ENCODE assay signal across 14 cellular contexts in genomic region chr16:12063004-12063395, GRCh38.
A peak's percentile ranks its signal among the peaks of the same experiment; 100 is the strongest.
DNase-seq lines count a peak whose midpoint lies in the region; ATAC-seq, FAIRE-seq and TF ChIP-seq lines count a peak whose summit lies in the region.
"Had no signal": no experiment of that assay in that cellular context is flagged by ENCODE, and none has a peak within 500 bp of the region (broad histone marks: within the 10 kb centered on the region; RNA-seq: fewer than 3 reads in every experiment).

No MANE protein-coding gene starts in this region.

- WGBS in heart right ventricle, 2 donors: 90 to 100% methylated on average over 2 of the region's 2 CpGs
- WGBS in aorta, 2 donors: 79 to 80% methylated on average over 2 of the region's 2 CpGs

- intact Hi-C loops in heart right ventricle (cut with DNase I) (loop anchor here in 8 of 10 donors (5.0 to 10.0 kb wide), 12 partner anchors 86 to 668 kb away; partner anchors contain the start of genes SNX29 (in 4 of the 8), RSL1D1 (in 2 of the 8) and ZC3H7A (in 1 of the 8)), Right ventricle myocardium superior (cut with DNase I) (loop anchor here (10.0 kb wide), 1 partner anchor 668 kb away; no protein-coding TSS in a partner anchor), gastrocnemius medialis (cut with DNase I; ENCODE audit: low total_unique reads) (loop anchor here (2.0 to 10.0 kb wide), 4 partner anchors 86 to 268 kb away; partner anchors contain the start of genes RSL1D1, SNX29 and ZC3H7A), aorta (cut with DNase I) (loop anchor here (2.0 to 10.0 kb wide), 3 partner anchors 86 to 678 kb away; partner anchors contain the start of gene SNX29 (in 1 of the 2))

- H3K4me3 ChIP-seq in heart right ventricle: no peak overlapping the region
- H3K4me3 ChIP-seq in keratinocyte (ENCODE audit: control insufficient read depth in 2 of 3, extremely low read depth in 1 of 3, insufficient read depth in 2 of 3, low read depth in 1 of 3, low read length in 3 of 3): no peak overlapping the region
- no peak overlapping the region for H3K4me3 ChIP-seq in gastrocnemius medialis
- H3K4me3 ChIP-seq in aorta (ENCODE audit: low read length in 2 of 2): no peak overlapping the region
- H3K4me3 ChIP-seq: A549 had no signal

- no peaks in the 10 kb centered on the region for H3K79me2 ChIP-seq in keratinocyte (ENCODE audit: control insufficient read depth, insufficient read depth, low read length)

- TF ChIP-seq POLR2A in gastrocnemius medialis (IDR thresholded peaks at IDR 0.05): no peak

- dilution Hi-C loops in keratinocyte (cut with MboI; ENCODE audit: extremely low pct_ligation_motif_present, low sequenced_read_pairs): no loop called here

- H3K4me1 ChIP-seq in heart right ventricle: peaks cover 2 to 33% (median 22%) of the 10 kb centered on the region in 9 donors
- peaks cover 22% of the 10 kb centered on the region for H3K4me1 ChIP-seq in keratinocyte (ENCODE audit: control insufficient read depth, extremely low read depth, insufficient read depth, low read length)
- H3K4me1 ChIP-seq in gastrocnemius medialis: peaks cover 12 to 17% of the 10 kb centered on the region in 2 donors
- H3K4me1 ChIP-seq in aorta (ENCODE audit: control insufficient read depth in 1 of 2, insufficient read depth in 2 of 2, low read length in 2 of 2): no peaks in the 10 kb centered on the region
- H3K4me1 ChIP-seq: A549 had no signal

- DNase-seq in heart right ventricle (no peak), Right ventricle myocardium superior (no peak), keratinocyte (ENCODE audit: low read depth, low spot score) (no peak), gastrocnemius medialis (no peak), aorta (peak in 1 of 2 donors; percentile 73), G401 (ENCODE audit: low spot score) (no peak), NCI-H1048 (lab: John Stamatoyannopoulos, UW) (no peak), HTR-8/SVneo (ENCODE audit: insufficient read length, low spot score) (no peak)
- DNase-seq: activated CD4-positive, alpha-beta T cell treated with anti-CD3 and anti-CD28 coated beads for 4 hours; activated T-cell treated with anti-CD3 and anti-CD28 coated beads, Interleukin-2, amount 50 U/mL, for 4 hours; NCI-H2029 treated with DMSO at 0.1 percent for 48 hours; stimulated activated CD4-positive, alpha-beta T cell treated with anti-CD3 and anti-CD28 coated beads, Interleukin-12 subunit alpha, Interleukin-12 subunit beta, amount 100 ng/mL, for 4 hours had no signal

- H3K36me3 ChIP-seq in heart right ventricle: peaks cover 0 to 14% (median 0%) of the 10 kb centered on the region in 9 donors
- H3K36me3 ChIP-seq in keratinocyte (ENCODE audit: control insufficient read depth in 2 of 2, extremely low read depth in 1 of 2, insufficient read depth in 2 of 2, low read length in 2 of 2): peaks cover 3 to 6% of the 10 kb centered on the region in 2 experiments
- no peaks in the 10 kb centered on the region for H3K36me3 ChIP-seq in gastrocnemius medialis
- no peaks in the 10 kb centered on the region for H3K36me3 ChIP-seq in aorta (ENCODE audit: control insufficient read depth in 1 of 2, insufficient read depth in 2 of 2, low read length in 1 of 2)

- H2AFZ ChIP-seq in keratinocyte (ENCODE audit: control insufficient read depth, low read length): no peak overlapping the region

- in situ Hi-C loops in gastrocnemius medialis (cut with MboI; ENCODE audit: low sequenced_read_pairs in 4 of 4): loop anchor here in 3 of 4 donors (10.0 to 25.0 kb wide), 3 partner anchors 88 to 676 kb away; partner anchors contain the start of genes SNX29 (in 2 of the 3) and RSL1D1 (in 1 of the 3)
- in situ Hi-C loops in G401 (cut with HindIII; ENCODE audit: low sequenced_read_pairs): no loop called here

- H4K20me1 ChIP-seq in keratinocyte (ENCODE audit: control insufficient read depth, extremely low read depth, insufficient read depth, low read length): peaks cover 3% of the 10 kb centered on the region

- FAIRE-seq in keratinocyte (lab: Jason Lieb, UNC): no peak
- no peak for FAIRE-seq in HTR-8/SVneo (lab: Jason Lieb, UNC)
- FAIRE-seq: A549, colon had no signal

- H3K9ac ChIP-seq in keratinocyte (ENCODE audit: control insufficient read depth, extremely low read depth, insufficient read depth, low read length): peak overlapping the region; percentile 52

- H3K27me3 ChIP-seq in heart right ventricle (no peaks in the 10 kb centered on the region), keratinocyte (ENCODE audit: control insufficient read depth, extremely low read depth, insufficient read depth, low read length) (no peaks in the 10 kb centered on the region), gastrocnemius medialis (no peaks in the 10 kb centered on the region), aorta (ENCODE audit: control insufficient read depth in 1 of 2, insufficient read depth in 2 of 2, low read length in 1 of 2) (no peaks in the 10 kb centered on the region)

- TF ChIP-seq CTCF in heart right ventricle (IDR thresholded peaks at IDR 0.05) (no peak), keratinocyte (optimal IDR thresholded peaks at IDR 0.05 in 1 of 3, IDR thresholded peaks at IDR 0.05 in 1 of 3, conservative IDR thresholded peaks at IDR 0.05 in 1 of 3; ENCODE audit: extremely low read depth in 1 of 3, insufficient read depth in 2 of 3, low read length in 3 of 3) (no peak), gastrocnemius medialis (IDR thresholded peaks at IDR 0.05 in 4 of 5, conservative IDR thresholded peaks at IDR 0.05 in 1 of 5) (no peak)

- H3K9me1 ChIP-seq in keratinocyte (ENCODE audit: control insufficient read depth, extremely low read depth, insufficient read depth, low read length): peaks cover 7% of the 10 kb centered on the region

- H3K27ac ChIP-seq in heart right ventricle: peak overlapping the region; percentile 9 to 78 (median 60)
- peak overlapping the region; percentile 84 for H3K27ac ChIP-seq in keratinocyte (ENCODE audit: control insufficient read depth, insufficient read depth, low read length)
- H3K27ac ChIP-seq in gastrocnemius medialis: peak overlapping the region; percentile 58 to 77 (median 72)
- H3K27ac ChIP-seq in aorta (ENCODE audit: low read depth in 1 of 2, low read length in 2 of 2): peak overlapping the region; percentile 50 to 93
- H3K27ac ChIP-seq: A549 had no signal

- H3K9me3 ChIP-seq in heart right ventricle: no peaks in the 10 kb centered on the region
- no peaks in the 10 kb centered on the region for H3K9me3 ChIP-seq in keratinocyte (ENCODE audit: control insufficient read depth, low read depth, low read length)
- H3K9me3 ChIP-seq in gastrocnemius medialis: no peaks in the 10 kb centered on the region
- H3K9me3 ChIP-seq in aorta (ENCODE audit: control insufficient read depth, low read length): no peaks in the 10 kb centered on the region
- H3K9me3 ChIP-seq: A549 had no signal

- H3K4me2 ChIP-seq in keratinocyte (ENCODE audit: control insufficient read depth, extremely low read depth, insufficient read depth, low read depth, low read length): peak overlapping the region; percentile 57
- H3K4me2 ChIP-seq: A549 had no signal

- ATAC-seq in heart right ventricle (no peak), Right ventricle myocardium superior (ENCODE audit: poor library complexity) (no peak), gastrocnemius medialis (no peak), aorta (ENCODE audit: low FRiP score) (peak; percentile 3)
- ATAC-seq: A549; activated T-cell treated with anti-CD3 and anti-CD28 coated beads, Interleukin-2, amount 50 U/mL, for 4 hours had no signal
